5 cellular contexts compared by ENCODE assay signal in genomic region chr3:163735394-163735793, GRCh38.
"Had no signal": no experiment of that assay in that cellular context is flagged by ENCODE, and none has a peak within 500 bp of the region (broad histone marks: within the 10 kb centered on the region; RNA-seq: fewer than 3 reads in every experiment).

No MANE protein-coding gene starts in this region.

- H2AFZ ChIP-seq: GM23248 had no signal

- H3K9me3 ChIP-seq: HAP-1 had no signal

- H3K9ac ChIP-seq: GM23248 had no signal

- H3K4me1 ChIP-seq: HAP-1 had no signal

- H3K27ac ChIP-seq: GM23248 had no signal

- H3K4me3 ChIP-seq: GM23248, HAP-1 had no signal

- H3K36me3 ChIP-seq: HAP-1 had no signal

- DNase-seq: GM23248, GOT3, H7, KBM-7 had no signal
